1 cellular context compared by ENCODE assay signal in genomic region chr10:102796407-102797176, GRCh38.
TF ChIP-seq lines count a peak whose summit lies in the region.

No MANE protein-coding gene starts in this region.

TF ChIP-seq in GM23338, 12 proteins besides CTCF, POLR2A, EP300 and RAD21 (continued from another document):
- TF ChIP-seq, protein P1, sequence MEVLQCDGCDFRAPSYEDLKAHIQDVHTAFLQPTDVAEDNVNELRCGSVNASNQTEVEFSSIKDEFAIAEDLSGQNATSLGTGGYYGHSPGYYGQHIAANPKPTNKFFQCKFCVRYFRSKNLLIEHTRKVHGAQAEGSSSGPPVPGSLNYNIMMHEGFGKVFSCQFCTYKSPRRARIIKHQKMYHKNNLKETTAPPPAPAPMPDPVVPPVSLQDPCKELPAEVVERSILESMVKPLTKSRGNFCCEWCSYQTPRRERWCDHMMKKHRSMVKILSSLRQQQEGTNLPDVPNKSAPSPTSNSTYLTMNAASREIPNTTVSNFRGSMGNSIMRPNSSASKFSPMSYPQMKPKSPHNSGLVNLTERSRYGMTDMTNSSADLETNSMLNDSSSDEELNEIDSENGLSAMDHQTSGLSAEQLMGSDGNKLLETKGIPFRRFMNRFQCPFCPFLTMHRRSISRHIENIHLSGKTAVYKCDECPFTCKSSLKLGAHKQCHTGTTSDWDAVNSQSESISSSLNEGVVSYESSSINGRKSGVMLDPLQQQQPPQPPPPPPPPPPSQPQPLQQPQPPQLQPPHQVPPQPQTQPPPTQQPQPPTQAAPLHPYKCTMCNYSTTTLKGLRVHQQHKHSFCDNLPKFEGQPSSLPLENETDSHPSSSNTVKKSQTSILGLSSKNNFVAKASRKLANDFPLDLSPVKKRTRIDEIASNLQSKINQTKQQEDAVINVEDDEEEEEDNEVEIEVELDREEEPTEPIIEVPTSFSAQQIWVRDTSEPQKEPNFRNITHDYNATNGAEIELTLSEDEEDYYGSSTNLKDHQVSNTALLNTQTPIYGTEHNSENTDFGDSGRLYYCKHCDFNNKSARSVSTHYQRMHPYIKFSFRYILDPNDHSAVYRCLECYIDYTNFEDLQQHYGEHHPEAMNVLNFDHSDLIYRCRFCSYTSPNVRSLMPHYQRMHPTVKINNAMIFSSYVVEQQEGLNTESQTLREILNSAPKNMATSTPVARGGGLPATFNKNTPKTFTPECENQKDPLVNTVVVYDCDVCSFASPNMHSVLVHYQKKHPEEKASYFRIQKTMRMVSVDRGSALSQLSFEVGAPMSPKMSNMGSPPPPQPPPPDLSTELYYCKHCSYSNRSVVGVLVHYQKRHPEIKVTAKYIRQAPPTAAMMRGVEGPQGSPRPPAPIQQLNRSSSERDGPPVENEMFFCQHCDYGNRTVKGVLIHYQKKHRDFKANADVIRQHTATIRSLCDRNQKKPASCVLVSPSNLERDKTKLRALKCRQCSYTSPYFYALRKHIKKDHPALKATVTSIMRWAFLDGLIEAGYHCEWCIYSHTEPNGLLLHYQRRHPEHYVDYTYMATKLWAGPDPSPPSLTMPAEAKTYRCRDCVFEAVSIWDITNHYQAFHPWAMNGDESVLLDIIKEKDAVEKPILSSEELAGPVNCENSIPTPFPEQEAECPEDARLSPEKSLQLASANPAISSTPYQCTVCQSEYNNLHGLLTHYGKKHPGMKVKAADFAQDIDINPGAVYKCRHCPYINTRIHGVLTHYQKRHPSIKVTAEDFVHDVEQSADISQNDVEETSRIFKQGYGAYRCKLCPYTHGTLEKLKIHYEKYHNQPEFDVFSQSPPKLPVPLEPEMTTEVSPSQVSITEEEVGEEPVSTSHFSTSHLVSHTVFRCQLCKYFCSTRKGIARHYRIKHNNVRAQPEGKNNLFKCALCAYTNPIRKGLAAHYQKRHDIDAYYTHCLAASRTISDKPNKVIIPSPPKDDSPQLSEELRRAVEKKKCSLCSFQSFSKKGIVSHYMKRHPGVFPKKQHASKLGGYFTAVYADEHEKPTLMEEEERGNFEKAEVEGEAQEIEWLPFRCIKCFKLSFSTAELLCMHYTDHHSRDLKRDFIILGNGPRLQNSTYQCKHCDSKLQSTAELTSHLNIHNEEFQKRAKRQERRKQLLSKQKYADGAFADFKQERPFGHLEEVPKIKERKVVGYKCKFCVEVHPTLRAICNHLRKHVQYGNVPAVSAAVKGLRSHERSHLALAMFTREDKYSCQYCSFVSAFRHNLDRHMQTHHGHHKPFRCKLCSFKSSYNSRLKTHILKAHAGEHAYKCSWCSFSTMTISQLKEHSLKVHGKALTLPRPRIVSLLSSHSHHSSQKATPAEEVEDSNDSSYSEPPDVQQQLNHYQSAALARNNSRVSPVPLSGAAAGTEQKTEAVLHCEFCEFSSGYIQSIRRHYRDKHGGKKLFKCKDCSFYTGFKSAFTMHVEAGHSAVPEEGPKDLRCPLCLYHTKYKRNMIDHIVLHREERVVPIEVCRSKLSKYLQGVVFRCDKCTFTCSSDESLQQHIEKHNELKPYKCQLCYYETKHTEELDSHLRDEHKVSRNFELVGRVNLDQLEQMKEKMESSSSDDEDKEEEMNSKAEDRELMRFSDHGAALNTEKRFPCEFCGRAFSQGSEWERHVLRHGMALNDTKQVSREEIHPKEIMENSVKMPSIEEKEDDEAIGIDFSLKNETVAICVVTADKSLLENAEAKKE (CRISPR knock-in tag; IDR thresholded peaks at IDR 0.05): no peak
- TF ChIP-seq EZH2phosphoT487 (IDR thresholded peaks at IDR 0.05; ENCODE audit: unreplicated experiment) (no peak), REST (IDR thresholded peaks at IDR 0.05; ENCODE audit: unreplicated experiment) (no peak), EZH2 (IDR thresholded peaks at IDR 0.05; ENCODE audit: low read depth, unreplicated experiment) (no peak), ZNF331 (CRISPR knock-in tag; IDR thresholded peaks at IDR 0.05; ENCODE audit: low read depth) (no peak), NANOG (IDR thresholded peaks at IDR 0.05; ENCODE audit: borderline replicate concordance) (no peak), CREB1 (CRISPR knock-in tag; IDR thresholded peaks at IDR 0.05; ENCODE audit: low read depth) (no peak), STAT1 (IDR thresholded peaks at IDR 0.05; ENCODE audit: unreplicated experiment) (no peak)
